In the genomic region with DNA sequence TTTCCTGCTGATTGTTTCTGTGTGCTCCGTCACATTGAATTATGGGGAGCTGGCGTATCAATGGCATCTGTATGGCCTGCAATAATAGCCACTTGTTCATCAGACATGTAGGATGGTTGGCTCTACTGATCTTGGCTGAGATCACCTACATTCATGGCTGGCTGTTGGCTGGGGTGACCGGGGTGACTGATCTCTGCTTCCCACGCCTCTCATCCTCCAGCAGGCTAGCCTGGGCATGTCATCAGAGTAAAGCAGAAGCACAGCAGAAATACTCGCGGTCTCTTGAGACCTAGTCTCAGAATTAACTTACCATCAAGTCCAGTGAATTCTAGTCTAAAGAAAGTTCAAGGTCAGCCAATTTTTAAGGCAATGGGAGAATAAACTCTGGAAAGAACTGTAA, we compare ENCODE assay signal across 13 cellular contexts.
DNase-seq lines count a peak whose midpoint lies in the region; ATAC-seq and TF ChIP-seq lines count a peak whose summit lies in the region.
"Had no signal": no experiment of that assay in that cellular context is flagged by ENCODE, and none has a peak within 500 bp of the region (broad histone marks: within the 10 kb centered on the region; RNA-seq: fewer than 3 reads in every experiment).

No MANE protein-coding gene starts in this region.

- H3K4me2 ChIP-seq in neuronal stem cell (ENCODE audit: insufficient read depth, low read length, poor library complexity, severe bottlenecking): no peak overlapping the region

- H3K27me3 ChIP-seq in WERI-Rb-1 (ENCODE audit: insufficient read depth, low read depth, severe bottlenecking): no peaks in the 10 kb centered on the region
- H3K27me3 ChIP-seq in neuronal stem cell (ENCODE audit: control insufficient read depth in 3 of 3, insufficient read depth in 3 of 3, low read depth in 1 of 3, low read length in 3 of 3): no peaks in the 10 kb centered on the region
- H3K27me3 ChIP-seq: uterus had no signal

- H3K27ac ChIP-seq in WERI-Rb-1: no peak overlapping the region
- no peak overlapping the region for H3K27ac ChIP-seq in neuronal stem cell (replicated peaks; ENCODE audit: low read length)

- no peaks in the 10 kb centered on the region for H3K36me3 Mint-ChIP-seq in type B pancreatic cell

- no peak overlapping the region for H3K4ac ChIP-seq in neuronal stem cell (ENCODE audit: low read length)

- DNase-seq in Daoy (ENCODE audit: low read depth) (peak; percentile 33), WERI-Rb-1 (peak; percentile 16), fibroblast of the aortic adventitia (ENCODE audit: low read depth) (peak; percentile 4), neuronal stem cell (ENCODE audit: low spot score) (no peak), type B pancreatic cell (ENCODE audit: extremely low spot score, unreplicated experiment) (no peak), germinal center (ENCODE audit: low spot score) (no peak), AML-193 (lab: John Stamatoyannopoulos, UW) (no peak)
- DNase-seq: effector CD4-positive, alpha-beta T cell; H7; NCI-H1105 treated with DMSO at 0.1 percent for 48 hours; NCI-H510A; uterus had no signal

- no peaks in the 10 kb centered on the region for H3K36me3 ChIP-seq in WERI-Rb-1
- no peaks in the 10 kb centered on the region for H3K36me3 ChIP-seq in neuronal stem cell (replicated peaks in 1 of 2; ENCODE audit: control insufficient read depth in 2 of 2, insufficient read depth in 2 of 2, low read length in 2 of 2)
- H3K36me3 ChIP-seq: uterus had no signal

- no peak overlapping the region for H2AK5ac ChIP-seq in neuronal stem cell (ENCODE audit: low read depth, low read length)

- H3K4me1 ChIP-seq in neuronal stem cell (ENCODE audit: control insufficient read depth in 2 of 2, insufficient read depth in 1 of 2, low read depth in 1 of 2, low read length in 2 of 2): peaks cover 5 to 11% of the 10 kb centered on the region in 2 donors
- H3K4me1 ChIP-seq: uterus had no signal

- ATAC-seq in GM18861 (IDR thresholded peaks at IDR 0.05; ENCODE audit: unreplicated experiment): no peak

- peaks cover 24% of the 10 kb centered on the region for H3K4me1 Mint-ChIP-seq in type B pancreatic cell (ENCODE audit: unreplicated experiment)

- peaks cover 8% of the 10 kb centered on the region for H3K27me3 Mint-ChIP-seq in type B pancreatic cell

- H3K14ac ChIP-seq in neuronal stem cell (ENCODE audit: low read length): no peak overlapping the region

- no peak overlapping the region for H3K27ac Mint-ChIP-seq in type B pancreatic cell

- H3K9me3 ChIP-seq in WERI-Rb-1 (ENCODE audit: severe bottlenecking): no peaks in the 10 kb centered on the region
- H3K9me3 ChIP-seq in neuronal stem cell (replicated peaks in 1 of 2; ENCODE audit: control insufficient read depth in 2 of 2, insufficient read depth in 1 of 2, low read depth in 1 of 2, low read length in 2 of 2): no peaks in the 10 kb centered on the region
- H3K9me3 ChIP-seq: uterus had no signal

- no peak overlapping the region for H3K9ac ChIP-seq in neuronal stem cell (ENCODE audit: low read depth, low read length, poor library complexity)

- no peak overlapping the region for H4K8ac ChIP-seq in neuronal stem cell (ENCODE audit: low read depth, low read length)

- H2BK12ac ChIP-seq in neuronal stem cell (ENCODE audit: low read length): no peak overlapping the region

- no peak overlapping the region for H3K23ac ChIP-seq in neuronal stem cell (ENCODE audit: low read depth, low read length, poor library complexity)

- TF ChIP-seq CTCF in WERI-Rb-1 (IDR thresholded peaks at IDR 0.05; ENCODE audit: low read depth, low read length) (no peak), fibroblast of the aortic adventitia (IDR thresholded peaks at IDR 0.05; ENCODE audit: insufficient read depth, low read length) (no peak), type B pancreatic cell (conservative IDR thresholded peaks at IDR 0.05) (no peak)

- no peak overlapping the region for H2BK120ac ChIP-seq in neuronal stem cell (ENCODE audit: low read depth, low read length)

- no peak overlapping the region for H3K18ac ChIP-seq in neuronal stem cell (ENCODE audit: low read length)

- peak overlapping the region; percentile 37 for H2AFZ ChIP-seq in neuronal stem cell (ENCODE audit: low read length)

- H3K79me1 ChIP-seq in neuronal stem cell (ENCODE audit: low read depth, low read length): no peaks in the 10 kb centered on the region

- no peak overlapping the region for H4K91ac ChIP-seq in neuronal stem cell (ENCODE audit: low read depth, low read length, poor library complexity)

- no peak overlapping the region for H3K4me3 ChIP-seq in WERI-Rb-1 (ENCODE audit: low read depth, low read length)
- no peak overlapping the region for H3K4me3 ChIP-seq in fibroblast of the aortic adventitia (ENCODE audit: low read depth, low read length)
- no peak overlapping the region for H3K4me3 ChIP-seq in neuronal stem cell (ENCODE audit: low read length in 2 of 2)
- H3K4me3 ChIP-seq: uterus had no signal

- H2BK15ac ChIP-seq in neuronal stem cell (ENCODE audit: low read length): no peak overlapping the region

- no CpG with 5 or more reads among the region's 6 CpGs for WGBS in neuronal stem cell (ENCODE audit: extremely low coverage in 2 of 2, insufficient read length in 2 of 2, insufficient replicate concordance in 1 of 2), 2 donors

- no peak overlapping the region for H2BK5ac ChIP-seq in neuronal stem cell (ENCODE audit: low read length)

- H3K4me3 Mint-ChIP-seq in type B pancreatic cell: no peak overlapping the region

- peaks cover 7% of the 10 kb centered on the region for H3K9me3 Mint-ChIP-seq in type B pancreatic cell

Comparison
In these comparisons a context has a peak if more than half of its experiments do, and no peak if none do; other contexts are left out.
1. DNase-seq: peak in Daoy (single experiment), WERI-Rb-1 (single experiment) and fibroblast of the aortic adventitia (single experiment); none in neuronal stem cell (single experiment), type B pancreatic cell (single experiment), germinal center (single experiment) and AML-193 (0 of 2).